27 cellular contexts compared by ENCODE assay signal in genomic region chr12:61530456-61530855, GRCh38.
"Had no signal": no experiment of that assay in that cellular context is flagged by ENCODE, and none has a peak within 500 bp of the region (broad histone marks: within the 10 kb centered on the region; RNA-seq: fewer than 3 reads in every experiment).

No MANE protein-coding gene starts in this region.

- H2AFZ ChIP-seq: neural progenitor cell had no signal

- H3K36me3 ChIP-seq: esophagus squamous epithelium, neural progenitor cell, prostate gland, right atrium auricular region, suprapubic skin, transverse colon, upper lobe of right lung, vagina had no signal

- H3K4me3 ChIP-seq: coronary artery, esophagus squamous epithelium, lung, mucosa of descending colon, neural progenitor cell, prostate gland, right atrium auricular region, smooth muscle cell, suprapubic skin, transverse colon, upper lobe of right lung, vagina had no signal

- H3K4me3 Mint-ChIP-seq: mesothelial cell of epicardium; naive B cell; nephron; neural progenitor cell; stimulated activated naive CD8-positive, alpha-beta T cell treated with anti-CD3 and anti-CD28 coated beads, Interleukin-15, amount 100 ng/mL, for 72 hours had no signal

- H3K27me3 ChIP-seq: esophagus squamous epithelium, neural progenitor cell, right atrium auricular region, suprapubic skin, transverse colon, upper lobe of right lung, vagina had no signal

- H3K4me2 ChIP-seq: neural progenitor cell, smooth muscle cell had no signal

- H3K27ac ChIP-seq: coronary artery, esophagus squamous epithelium, neural progenitor cell, prostate gland, right atrium auricular region, suprapubic skin, transverse colon, upper lobe of right lung, vagina had no signal

- H3K9me3 ChIP-seq: esophagus squamous epithelium, mucosa of descending colon, prostate gland, right atrium auricular region, suprapubic skin, transverse colon, upper lobe of right lung, vagina had no signal

- DNase-seq: dermis blood vessel endothelial cell; effector memory CD4-positive, alpha-beta T cell; erythroblast; esophagus squamous epithelium; mesenchymal stem cell; mucosa of descending colon; naive B cell; stimulated activated CD4-positive, alpha-beta T cell treated with anti-CD3 and anti-CD28 coated beads, Interleukin-12 subunit alpha, Interleukin-12 subunit beta, amount 100 ng/mL, for 4 hours; stimulated activated CD4-positive, alpha-beta T cell treated with anti-CD3 and anti-CD28 coated beads, Interleukin-1b, Interleukin-23, amount 100 ng/mL, for 48 hours; stimulated activated CD4-positive, alpha-beta T cell treated with anti-CD3 and anti-CD28 coated beads, Interleukin-4, amount 100 ng/mL, for 1 hour; stimulated activated CD8-positive, alpha-beta memory T cell treated with anti-CD3 and anti-CD28 coated beads, Interleukin-4, amount 100 ng/mL, for 48 hours; stimulated activated naive CD4-positive, alpha-beta T cell; stimulated activated naive CD8-positive, alpha-beta T cell treated with anti-CD3 and anti-CD28 coated beads, Interleukin-15, amount 100 ng/mL, for 72 hours; transverse colon; upper lobe of right lung had no signal

- H3K9me3 Mint-ChIP-seq: nephron, neural progenitor cell had no signal

- ATAC-seq: left lobe of liver; mucosa of descending colon; sciatic nerve; stimulated activated naive CD8-positive, alpha-beta T cell treated with anti-CD3 and anti-CD28 coated beads, Interleukin-15, amount 100 ng/mL, for 72 hours; upper lobe of right lung had no signal

- H3K9ac ChIP-seq: neural progenitor cell had no signal

- H3K27ac Mint-ChIP-seq: mesothelial cell of epicardium; nephron; neural progenitor cell; stimulated activated naive CD8-positive, alpha-beta T cell treated with anti-CD3 and anti-CD28 coated beads, Interleukin-15, amount 100 ng/mL, for 72 hours had no signal

- H3K4me1 Mint-ChIP-seq: naive B cell; nephron; neural progenitor cell; stimulated activated naive CD8-positive, alpha-beta T cell treated with anti-CD3 and anti-CD28 coated beads, Interleukin-15, amount 100 ng/mL, for 72 hours had no signal

- H3K27me3 Mint-ChIP-seq: naive B cell; stimulated activated naive CD8-positive, alpha-beta T cell treated with anti-CD3 and anti-CD28 coated beads, Interleukin-15, amount 100 ng/mL, for 72 hours had no signal

- H3K36me3 Mint-ChIP-seq: mesothelial cell of epicardium, naive B cell, neural progenitor cell had no signal

- H3K4me1 ChIP-seq: esophagus squamous epithelium, neural progenitor cell, prostate gland, right atrium auricular region, suprapubic skin, transverse colon, upper lobe of right lung, vagina had no signal
